9 cellular contexts compared by ENCODE assay signal in the genomic region with DNA sequence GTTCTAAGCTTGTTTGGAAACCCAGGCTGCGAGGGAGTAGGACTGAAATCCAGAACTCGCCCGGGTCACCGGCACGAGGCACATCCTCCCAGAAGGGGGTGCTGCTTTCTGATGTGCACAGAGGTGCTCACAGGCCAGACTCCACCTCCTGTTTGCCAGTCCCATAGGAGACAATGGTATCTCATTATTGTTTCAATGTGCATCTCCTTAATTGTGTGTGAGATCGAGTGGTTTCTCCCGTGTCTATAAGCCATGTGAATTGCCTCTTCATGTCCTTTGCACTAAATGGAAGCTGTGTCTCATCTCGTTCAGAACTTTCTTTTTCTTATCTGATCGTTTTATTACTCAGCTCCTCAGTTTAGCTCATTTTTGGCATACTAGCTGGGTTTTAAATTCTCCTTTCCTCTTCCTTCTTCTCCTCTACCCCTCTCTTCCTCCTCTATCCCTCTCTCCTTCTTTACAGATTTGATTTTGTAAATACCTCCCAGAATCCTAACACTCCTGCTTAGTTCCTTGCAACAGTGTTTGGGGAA. TPM values are rescaled to one million over a fixed set of nuclear protein-coding genes. Genes with fewer than 3 reads are reported as not detected.
DNase-seq lines count a peak whose midpoint lies in the region; ATAC-seq and TF ChIP-seq lines count a peak whose summit lies in the region.
"Had no signal": no experiment of that assay in that cellular context is flagged by ENCODE, and none has a peak within 500 bp of the region (broad histone marks: within the 10 kb centered on the region; RNA-seq: fewer than 3 reads in every experiment).

No MANE protein-coding gene starts in this region.

- TF ChIP-seq RAD21 in Ishikawa (IDR thresholded peaks at IDR 0.05; ENCODE audit: low read depth) = peak; percentile 39

- H3K4me1 ChIP-seq in ascending aorta = no peaks in the 10 kb centered on the region

- peak overlapping the region; percentile 20 to 25 for H3K4me3 ChIP-seq in ascending aorta

- intact Hi-C loops in ascending aorta (cut with DNase I) = loop anchor here (10.0 kb wide), 1 partner anchor 701 kb away; no protein-coding TSS in a partner anchor

- H3K27ac ChIP-seq in ascending aorta = no peak overlapping the region

- H3K9me3 ChIP-seq in ascending aorta = no peaks in the 10 kb centered on the region

- no peaks in the 10 kb centered on the region for H3K36me3 ChIP-seq in ascending aorta

- ATAC-seq in GM18867 (IDR thresholded peaks at IDR 0.05; ENCODE audit: unreplicated experiment) = peak; percentile 82

- in situ Hi-C loops in ACHN (cut with HindIII; ENCODE audit: low pct_ligation_motif_present, low pct_unique_long_range_greater_than_20kb, low sequenced_read_pairs) = no loop called here

- peak; percentile 73 for DNase-seq in ACHN
- DNase-seq in T-helper 22 cell (ENCODE audit: low read depth) = peak; percentile 32
- peak in 1 of 2 donors; percentile 64 for DNase-seq in ascending aorta (ENCODE audit: low spot score in 2 of 2)
- peak; percentile 70 for DNase-seq in inferior parietal cortex (ENCODE audit: extremely low spot score)
- peak; percentile 51 to 61 for DNase-seq in stimulated activated CD4-positive, alpha-beta T cell treated with anti-CD3 and anti-CD28 coated beads, Interleukin-2, amount 100 ng/mL, for 48 hours
- DNase-seq in COR-L47 (lab: John Stamatoyannopoulos, UW) = no peak

- TF ChIP-seq CTCF in ascending aorta (IDR thresholded peaks at IDR 0.05) = peak; percentile 11 to 45 (median 12)

- no peak for TF ChIP-seq EP300 in Ishikawa (IDR thresholded peaks at IDR 0.05; ENCODE audit: borderline replicate concordance)

- H3K27me3 ChIP-seq in ascending aorta = no peaks in the 10 kb centered on the region

TF ChIP-seq in Ishikawa, 13 proteins besides CTCF, POLR2A, EP300 and RAD21:
- TF ChIP-seq FOXM1 (IDR thresholded peaks at IDR 0.05; ENCODE audit: borderline replicate concordance, low read depth) = no peak

RNA-seq across cellular contexts. Expression of gene PRKCB, which starts 32.1 kb away (rescaled TPM):
- total RNA-seq in ascending aorta = 1.2 TPM
- total RNA-seq: pulmonary artery endothelial cell had no signal

RNA-seq across cellular contexts. Expression of gene CHP2, which starts 48.8 kb away (rescaled TPM):
- total RNA-seq in ascending aorta = not detected
- total RNA-seq: pulmonary artery endothelial cell had no signal
